16 cellular contexts compared by ENCODE assay signal in the genomic region with DNA sequence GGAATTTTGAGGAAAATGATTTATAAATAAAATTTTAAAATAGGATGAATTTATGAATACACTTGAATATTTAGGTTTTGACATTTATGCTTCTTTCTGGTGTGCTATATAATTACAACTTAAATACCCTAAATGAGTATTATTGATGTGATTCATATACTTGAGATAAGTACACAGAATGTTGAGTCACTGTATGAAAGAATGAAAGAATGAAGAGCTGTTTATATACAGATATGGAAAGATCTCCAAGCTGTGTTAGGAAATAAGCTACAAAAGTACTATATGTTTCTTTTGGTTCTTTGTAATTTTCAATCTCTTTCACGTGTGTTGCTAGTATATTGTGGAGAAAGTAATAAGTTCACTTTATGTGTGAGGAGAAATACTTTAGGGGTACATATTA.
DNase-seq lines count a peak whose midpoint lies in the region; ATAC-seq and TF ChIP-seq lines count a peak whose summit lies in the region.
"Had no signal": no experiment of that assay in that cellular context is flagged by ENCODE, and none has a peak within 500 bp of the region (broad histone marks: within the 10 kb centered on the region; RNA-seq: fewer than 3 reads in every experiment).

No MANE protein-coding gene starts in this region.

- no peaks in the 10 kb centered on the region for H3K4me1 Mint-ChIP-seq in activated T-cell treated with anti-CD3 and anti-CD28 coated beads, Interleukin-2, amount 50 U/mL, for 72 hours (ENCODE audit: low read depth)
- H3K4me1 Mint-ChIP-seq: neural progenitor cell; stimulated activated effector memory CD8-positive, alpha-beta T cell treated with anti-CD3 and anti-CD28 coated beads, Interleukin-12 subunit alpha, Interleukin-12 subunit beta, amount 100 ng/mL, for 72 hours had no signal

- H3K9me3 Mint-ChIP-seq in activated T-cell treated with anti-CD3 and anti-CD28 coated beads, Interleukin-2, amount 50 U/mL, for 72 hours, result peaks cover 0 to 2% of the 10 kb centered on the region in 2 donors

- DNase-seq in DMS53 (lab: John Stamatoyannopoulos, UW) (peak; percentile 56), NCI-H226 (peak; percentile 48), cardiac fibroblast (ENCODE audit: low read depth in 2 of 2) (peak; percentile 45 to 79), left lung (no peak), NCI-H774 (lab: John Stamatoyannopoulos, UW) (no peak)
- DNase-seq in activated T-cell treated with anti-CD3 and anti-CD28 coated beads, Interleukin-2, amount 50 U/mL, for 72 hours, result no peak
- no peak for DNase-seq in stimulated activated naive CD8-positive, alpha-beta T cell treated with anti-CD3 and anti-CD28 coated beads, Interleukin-15, Interleukin-2, amounts not matched to agents 100 U/mL and 50 U/mL, for 24 hours
- DNase-seq: activated effector memory CD4-positive, alpha-beta T cell treated with Interleukin-2 at 50 U/mL for 16 hours; BE2C; DMS79; sigmoid colon; WERI-Rb-1 had no signal

- H3K27ac ChIP-seq in left lung, result no peak overlapping the region
- H3K27ac ChIP-seq: neural progenitor cell, sigmoid colon, WERI-Rb-1 had no signal

- no peak overlapping the region for H3K4me3 Mint-ChIP-seq in activated T-cell treated with anti-CD3 and anti-CD28 coated beads, Interleukin-2, amount 50 U/mL, for 72 hours
- H3K4me3 Mint-ChIP-seq: neural progenitor cell; stimulated activated effector memory CD8-positive, alpha-beta T cell treated with anti-CD3 and anti-CD28 coated beads, Interleukin-12 subunit alpha, Interleukin-12 subunit beta, amount 100 ng/mL, for 72 hours had no signal

- H3K27me3 ChIP-seq in left lung, result no peaks in the 10 kb centered on the region
- H3K27me3 ChIP-seq: BE2C, neural progenitor cell, sigmoid colon had no signal

- ATAC-seq in left lung (peak; percentile 39), HG03521 (IDR thresholded peaks at IDR 0.05; ENCODE audit: unreplicated experiment) (no peak)
- ATAC-seq in activated T-cell treated with anti-CD3 and anti-CD28 coated beads, Interleukin-2, amount 50 U/mL, for 72 hours (replicated peaks in 1 of 2), result no peak
- ATAC-seq in stimulated activated naive CD8-positive, alpha-beta T cell treated with anti-CD3 and anti-CD28 coated beads, Interleukin-15, Interleukin-2, amounts not matched to agents 100 U/mL and 50 U/mL, for 24 hours, result no peak
- ATAC-seq: K562; stimulated activated effector memory CD8-positive, alpha-beta T cell treated with anti-CD3 and anti-CD28 coated beads, Interleukin-12 subunit alpha, Interleukin-12 subunit beta, amount 100 ng/mL, for 72 hours had no signal

- intact Hi-C loops in left lung (cut with DNase I), result no loop called here

- TF ChIP-seq CTCF in cardiac fibroblast (IDR thresholded peaks at IDR 0.05; ENCODE audit: low read depth, low read length), result no peak
- no peak for TF ChIP-seq CTCF in left lung (IDR thresholded peaks at IDR 0.05)

- H3K4me3 ChIP-seq in cardiac fibroblast (replicated peaks in 1 of 2; ENCODE audit: low read depth in 2 of 2, low read length in 2 of 2) (no peak overlapping the region), left lung (no peak overlapping the region)
- H3K4me3 ChIP-seq: K562, neural progenitor cell, sigmoid colon had no signal

- H3K36me3 ChIP-seq in left lung, result no peaks in the 10 kb centered on the region
- H3K36me3 ChIP-seq: BE2C, neural progenitor cell, sigmoid colon, WERI-Rb-1 had no signal

- peaks cover 10 to 15% of the 10 kb centered on the region in 2 donors for H3K4me1 ChIP-seq in left lung
- H3K4me1 ChIP-seq: BE2C, neural progenitor cell had no signal

- no peaks in the 10 kb centered on the region for H3K27me3 Mint-ChIP-seq in activated T-cell treated with anti-CD3 and anti-CD28 coated beads, Interleukin-2, amount 50 U/mL, for 72 hours (ENCODE audit: low read depth)

- no peak overlapping the region for H3K27ac Mint-ChIP-seq in activated T-cell treated with anti-CD3 and anti-CD28 coated beads, Interleukin-2, amount 50 U/mL, for 72 hours
- H3K27ac Mint-ChIP-seq: neural progenitor cell; stimulated activated effector memory CD8-positive, alpha-beta T cell treated with anti-CD3 and anti-CD28 coated beads, Interleukin-12 subunit alpha, Interleukin-12 subunit beta, amount 100 ng/mL, for 72 hours had no signal

- H3K36me3 Mint-ChIP-seq in activated T-cell treated with anti-CD3 and anti-CD28 coated beads, Interleukin-2, amount 50 U/mL, for 72 hours (ENCODE audit: insufficient read depth in 2 of 2), result no peaks in the 10 kb centered on the region
- H3K36me3 Mint-ChIP-seq: stimulated activated effector memory CD8-positive, alpha-beta T cell treated with anti-CD3 and anti-CD28 coated beads, Interleukin-12 subunit alpha, Interleukin-12 subunit beta, amount 100 ng/mL, for 72 hours had no signal

- H3K9me3 ChIP-seq in left lung, result no peaks in the 10 kb centered on the region
- H3K9me3 ChIP-seq: BE2C, sigmoid colon had no signal

Comparison
In these comparisons a context has a peak if more than half of its experiments do, and no peak if none do; other contexts are left out.
1. DNase-seq: peak in DMS53 (single experiment), NCI-H226 (single experiment) and cardiac fibroblast (2 of 2); none in left lung (0 of 2), activated T-cell treated with anti-CD3 and anti-CD28 coated beads, Interleukin-2, amount 50 U/mL, for 72 hours (0 of 2), NCI-H774 (single experiment) and stimulated activated naive CD8-positive, alpha-beta T cell treated with anti-CD3 and anti-CD28 coated beads, Interleukin-15, Interleukin-2, amounts not matched to agents 100 U/mL and 50 U/mL, for 24 hours (single experiment).